ENCODE assay signal across 8 cellular contexts in the genomic region with DNA sequence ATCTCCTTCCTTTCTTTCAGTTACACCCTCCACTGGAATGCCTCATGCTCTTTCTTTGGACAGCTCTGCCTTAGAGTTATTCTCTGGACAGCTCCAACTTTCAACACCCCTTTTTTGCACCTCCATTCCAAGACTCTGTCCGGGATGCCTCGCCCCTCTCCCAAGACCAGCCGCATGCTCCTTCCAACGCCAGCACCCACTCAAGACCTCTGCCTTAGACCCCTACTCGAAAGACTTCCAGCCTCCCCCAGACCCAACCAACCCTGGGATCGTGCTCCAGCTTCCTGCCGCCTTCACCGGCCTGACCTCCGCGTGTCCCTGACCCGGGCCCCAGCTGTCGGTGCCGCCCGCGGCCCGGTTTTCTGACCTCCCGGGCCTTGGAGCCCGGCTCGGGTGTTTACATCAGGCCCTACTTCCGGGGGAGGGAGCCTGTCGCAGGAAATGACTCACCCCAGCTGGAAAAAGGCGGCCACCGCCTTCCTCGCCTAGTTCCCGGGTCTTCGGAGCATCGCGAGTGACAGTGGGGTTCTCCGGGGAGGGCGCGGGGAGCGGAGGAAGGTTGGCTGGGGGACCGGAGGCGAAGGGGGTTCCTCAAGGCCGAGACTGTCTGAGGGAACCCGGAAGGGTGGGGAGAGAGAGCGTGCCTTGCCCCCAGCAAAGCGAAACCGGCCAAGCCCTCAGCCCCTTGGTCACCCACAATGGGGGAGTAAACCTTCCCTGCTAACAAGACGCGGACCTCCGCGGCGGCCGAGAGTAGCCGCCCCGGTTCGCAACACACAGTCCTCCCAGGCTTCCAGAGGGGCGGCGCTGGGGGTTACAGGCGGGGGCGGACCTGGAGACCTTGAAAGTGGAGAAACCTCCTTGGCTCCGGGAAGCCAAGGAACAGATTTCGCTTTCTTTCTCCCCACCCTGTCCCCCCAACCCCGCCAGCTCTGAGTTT. TPM values are rescaled to one million over a fixed set of nuclear protein-coding genes. Genes with fewer than 3 reads are reported as not detected.
DNase-seq lines count a peak whose midpoint lies in the region; ATAC-seq and TF ChIP-seq lines count a peak whose summit lies in the region.

WDR45 (minus strand) TSS at position 399 of the 940 bp plus-strand sequence. CDS start 1,792 bp downstream, outside the sequence.

- peak within 1 kb of the TSS; percentile 82 for H3K9ac ChIP-seq in neural progenitor cell
- peak within 1 kb of the TSS; percentile 90 to 92 for H3K9ac ChIP-seq in stomach smooth muscle (ENCODE audit: low read length in 2 of 2)

- H3K36me3 Mint-ChIP-seq in neural progenitor cell: peaks cover 3% of the 10 kb centered on the region

- DNase-seq in HuH-7.5 (ENCODE audit: low spot score): peak; percentile 95
- peak; percentile 65 to 76 for DNase-seq in SJSA1 (ENCODE audit: low read depth in 1 of 2, low spot score in 2 of 2)
- DNase-seq in activated gamma-delta T cell treated with anti-CD3 and anti-CD28 coated beads, Interleukin-2, amount 50 U/mL, for 16 hours (ENCODE audit: low read depth): peak; percentile 62
- peak; percentile 60 to 85 for DNase-seq in foreskin fibroblast
- peak; percentile 65 for DNase-seq in neural progenitor cell (ENCODE audit: low spot score)

- no peaks in the 10 kb centered on the region for H3K79me2 ChIP-seq in neural progenitor cell (ENCODE audit: low read depth)

- H3K9me3 ChIP-seq in SJSA1 (replicated peaks) (no peaks in the 10 kb centered on the region), neural progenitor cell (ENCODE audit: low read depth) (no peaks in the 10 kb centered on the region), stomach smooth muscle (ENCODE audit: control insufficient read depth in 2 of 2, low read length in 2 of 2) (no peaks in the 10 kb centered on the region)

- H3K27me3 Mint-ChIP-seq in neural progenitor cell (ENCODE audit: insufficient read depth, low read depth): no peaks in the 10 kb centered on the region

- 0 out of 2 replicates have a peak, but pooled peaks cover 3% of the 10 kb centered on the region for H3K4me1 ChIP-seq in SJSA1 (replicated peaks)
- H3K4me1 ChIP-seq in neural progenitor cell: no peaks in the 10 kb centered on the region
- peaks cover 6% of the 10 kb centered on the region for H3K4me1 ChIP-seq in stomach smooth muscle (ENCODE audit: control insufficient read depth, insufficient read depth, low read length)

- peaks cover 15% of the 10 kb centered on the region for H3K9me3 Mint-ChIP-seq in neural progenitor cell

- peak within 1 kb of the TSS; percentile 55 for H3K4me3 ChIP-seq in SJSA1
- H3K4me3 ChIP-seq in foreskin fibroblast (ENCODE audit: low read depth in 1 of 2, low read length in 2 of 2): peak within 1 kb of the TSS; percentile 76 to 77
- peak within 1 kb of the TSS; percentile 58 for H3K4me3 ChIP-seq in neural progenitor cell
- H3K4me3 ChIP-seq in stomach smooth muscle (ENCODE audit: low read length in 2 of 2): peak within 1 kb of the TSS; percentile 81

- H3K27me3 ChIP-seq in SJSA1 (replicated peaks): no peaks in the 10 kb centered on the region
- no peaks in the 10 kb centered on the region for H3K27me3 ChIP-seq in neural progenitor cell
- H3K27me3 ChIP-seq in stomach smooth muscle (ENCODE audit: control insufficient read depth in 1 of 2, insufficient read depth in 2 of 2, low read length in 2 of 2): peaks cover 0 to 3% of the 10 kb centered on the region in 2 donors

- peak within 1 kb of the TSS; percentile 73 for H3K27ac ChIP-seq in C4-2B
- H3K27ac ChIP-seq in SJSA1: peak within 1 kb of the TSS; percentile 93
- H3K27ac ChIP-seq in neural progenitor cell: peak within 1 kb of the TSS; percentile 67
- peak within 1 kb of the TSS; percentile 91 for H3K27ac ChIP-seq in stomach smooth muscle (ENCODE audit: low read length)

- H3K4me3 Mint-ChIP-seq in neural progenitor cell: peak within 1 kb of the TSS; percentile 89

- no peaks in the 10 kb centered on the region for H3F3A ChIP-seq in neural progenitor cell (ENCODE audit: low read depth)

- peak within 1 kb of the TSS; percentile 65 for H2AFZ ChIP-seq in neural progenitor cell (replicated peaks)

- H4K20me1 ChIP-seq in neural progenitor cell (ENCODE audit: low read depth): no peaks in the 10 kb centered on the region

- TF ChIP-seq CTCF in C4-2B (conservative IDR thresholded peaks at IDR 0.05): no peak
- TF ChIP-seq CTCF in foreskin fibroblast (IDR thresholded peaks at IDR 0.05; ENCODE audit: low read depth, low read length): no peak
- no peak for TF ChIP-seq CTCF in neural progenitor cell (IDR thresholded peaks at IDR 0.05)

- peak; percentile 67 for ATAC-seq in GM19438 (IDR thresholded peaks at IDR 0.05; ENCODE audit: low read depth, unreplicated experiment)

- H3K4me2 ChIP-seq in neural progenitor cell: peak within 1 kb of the TSS; percentile 77

- H3K4me1 Mint-ChIP-seq in neural progenitor cell: peaks cover 4% of the 10 kb centered on the region

- H3K36me3 ChIP-seq in SJSA1: peaks cover 7% of the 10 kb centered on the region; the same call in 1 of the 2 replicates
- no peaks in the 10 kb centered on the region for H3K36me3 ChIP-seq in neural progenitor cell
- H3K36me3 ChIP-seq in stomach smooth muscle (ENCODE audit: control insufficient read depth in 2 of 2, insufficient read depth in 2 of 2, low read length in 2 of 2): peaks cover 2 to 4% of the 10 kb centered on the region in 2 donors

- H3K27ac Mint-ChIP-seq in neural progenitor cell: peak within 1 kb of the TSS; percentile 93

RNA-seq across cellular contexts. Expression of gene WDR45, which starts in this region (rescaled TPM):
- total RNA-seq in SJSA1 (2014; rRNA removed; shearing (Covaris generic)): 9.7 and 21.4 TPM in 2 replicates
- total RNA-seq in neural progenitor cell (ENCODE audit: low replicate concordance): 19.7 and 22.2 TPM in 2 replicates

Comparison
In these comparisons a context has a peak if more than half of its experiments do, and no peak if none do; other contexts are left out.
1. Peak in every context shown above with its lines: DNase-seq, ATAC-seq, H3K4me3 ChIP-seq and H3K27ac ChIP-seq.